ENCODE assay signal across 1 cellular context in genomic region chr5:132963175-132964104, GRCh38.
TF ChIP-seq lines count a peak whose summit lies in the region.

TSS of gene AFF4 (minus strand) at chr5:132963634. CDS start at chr5:132937189, 26,445 bp downstream.

TF ChIP-seq in HEK293, 187 proteins besides CTCF, POLR2A, EP300 and RAD21 (continued from another document and continues in another):
- TF ChIP-seq, protein P1, sequence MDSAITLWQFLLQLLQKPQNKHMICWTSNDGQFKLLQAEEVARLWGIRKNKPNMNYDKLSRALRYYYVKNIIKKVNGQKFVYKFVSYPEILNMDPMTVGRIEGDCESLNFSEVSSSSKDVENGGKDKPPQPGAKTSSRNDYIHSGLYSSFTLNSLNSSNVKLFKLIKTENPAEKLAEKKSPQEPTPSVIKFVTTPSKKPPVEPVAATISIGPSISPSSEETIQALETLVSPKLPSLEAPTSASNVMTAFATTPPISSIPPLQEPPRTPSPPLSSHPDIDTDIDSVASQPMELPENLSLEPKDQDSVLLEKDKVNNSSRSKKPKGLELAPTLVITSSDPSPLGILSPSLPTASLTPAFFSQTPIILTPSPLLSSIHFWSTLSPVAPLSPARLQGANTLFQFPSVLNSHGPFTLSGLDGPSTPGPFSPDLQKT (IDR thresholded peaks at IDR 0.05; ENCODE audit: borderline replicate concordance, low read depth, low read length): no peak
- TF ChIP-seq TRIM28 (IDR thresholded peaks at IDR 0.05; ENCODE audit: borderline replicate concordance, low read length): no peak
- TF ChIP-seq ZNF155 (tag by site-specific recombination; IDR thresholded peaks at IDR 0.05): no peak
- TF ChIP-seq ZNF585B (tag by site-specific recombination; IDR thresholded peaks at IDR 0.05): no peak; the same call in 1 of the 2 replicates
- TF ChIP-seq KLF1 (tag by site-specific recombination; IDR thresholded peaks at IDR 0.05): peak; percentile 95
- TF ChIP-seq ZFHX2 (tag by site-specific recombination; conservative IDR thresholded peaks at IDR 0.05): peak; percentile 94
- no peak for TF ChIP-seq ZNF423 (tag by site-specific recombination; IDR thresholded peaks at IDR 0.05)
- peak; percentile 63; the same call in 1 of the 2 replicates for TF ChIP-seq ZFP37 (tag by site-specific recombination; IDR thresholded peaks at IDR 0.05)
- no peak for TF ChIP-seq ZNF626 (tag by site-specific recombination; IDR thresholded peaks at IDR 0.05)
- peak; percentile 90 for TF ChIP-seq ZNF335 (tag by site-specific recombination; conservative IDR thresholded peaks at IDR 0.05)
- no peak; the same call in 1 of the 2 replicates for TF ChIP-seq GLI2 (tag by site-specific recombination; IDR thresholded peaks at IDR 0.05; ENCODE audit: borderline replicate concordance, low read depth)
- TF ChIP-seq ZNF280C (tag by site-specific recombination; IDR thresholded peaks at IDR 0.05): no peak
- peak; percentile 26; the same call in 1 of the 2 replicates for TF ChIP-seq FEZF1 (tag by site-specific recombination; IDR thresholded peaks at IDR 0.05)
- no peak for TF ChIP-seq ZNF670 (tag by site-specific recombination; IDR thresholded peaks at IDR 0.05; ENCODE audit: low read depth)
- peak; percentile 79 for TF ChIP-seq KLF10 (tag by site-specific recombination; IDR thresholded peaks at IDR 0.05)
- peak; percentile 83 for TF ChIP-seq ZBTB26 (tag by site-specific recombination; optimal IDR thresholded peaks at IDR 0.05)
- no peak for TF ChIP-seq ZNF391 (tag by site-specific recombination; IDR thresholded peaks at IDR 0.05; ENCODE audit: borderline replicate concordance, low read depth)
- no peak for TF ChIP-seq ZSCAN4 (tag by site-specific recombination; IDR thresholded peaks at IDR 0.05)
- TF ChIP-seq ZNF621 (tag by site-specific recombination; IDR thresholded peaks at IDR 0.05): no peak
- peak; percentile 55 for TF ChIP-seq ZBTB17 (tag by site-specific recombination; IDR thresholded peaks at IDR 0.05)
- TF ChIP-seq ZNF623 (tag by site-specific recombination; IDR thresholded peaks at IDR 0.05): no peak; the same call in 1 of the 2 replicates
- no peak for TF ChIP-seq ZNF560 (tag by site-specific recombination; IDR thresholded peaks at IDR 0.05; ENCODE audit: borderline replicate concordance)
- TF ChIP-seq SP7 (tag by site-specific recombination; IDR thresholded peaks at IDR 0.05): peak; percentile 84
- peak; percentile 99 for TF ChIP-seq ZNF121 (tag by site-specific recombination; IDR thresholded peaks at IDR 0.05)
- no peak for TF ChIP-seq ZNF48 (tag by site-specific recombination; IDR thresholded peaks at IDR 0.05)
- no peak for TF ChIP-seq MZF1 (tag by site-specific recombination; IDR thresholded peaks at IDR 0.05; ENCODE audit: borderline replicate concordance)
- TF ChIP-seq ZBTB21 (tag by site-specific recombination; IDR thresholded peaks at IDR 0.05): peak; percentile 32; the same call in 1 of the 2 replicates
- no peak for TF ChIP-seq ZNF354C (tag by site-specific recombination; IDR thresholded peaks at IDR 0.05; ENCODE audit: borderline replicate concordance, low read depth)
- no peak for TF ChIP-seq HOXC10 (CRISPR knock-in tag; IDR thresholded peaks at IDR 0.05)
- TF ChIP-seq ZNF341 (tag by site-specific recombination; IDR thresholded peaks at IDR 0.05; ENCODE audit: low read depth): peak; percentile 54
- TF ChIP-seq ZNF529 (tag by site-specific recombination; IDR thresholded peaks at IDR 0.05; ENCODE audit: insufficient replicate concordance): no peak
- no peak for TF ChIP-seq ZNF473 (tag by site-specific recombination; IDR thresholded peaks at IDR 0.05)
- TF ChIP-seq ZNF596 (tag by site-specific recombination; IDR thresholded peaks at IDR 0.05): no peak
- TF ChIP-seq ZNF624 (tag by site-specific recombination; IDR thresholded peaks at IDR 0.05): no peak
- TF ChIP-seq IKZF3 (tag by site-specific recombination; IDR thresholded peaks at IDR 0.05): no peak
- peak; percentile 99 for TF ChIP-seq GLIS2 (tag by site-specific recombination; IDR thresholded peaks at IDR 0.05)
- TF ChIP-seq RBAK (tag by site-specific recombination; IDR thresholded peaks at IDR 0.05): no peak
- peak; percentile 10; the same call in 1 of the 2 replicates for TF ChIP-seq ZNF146 (tag by site-specific recombination; IDR thresholded peaks at IDR 0.05)
- TF ChIP-seq, protein P2, sequence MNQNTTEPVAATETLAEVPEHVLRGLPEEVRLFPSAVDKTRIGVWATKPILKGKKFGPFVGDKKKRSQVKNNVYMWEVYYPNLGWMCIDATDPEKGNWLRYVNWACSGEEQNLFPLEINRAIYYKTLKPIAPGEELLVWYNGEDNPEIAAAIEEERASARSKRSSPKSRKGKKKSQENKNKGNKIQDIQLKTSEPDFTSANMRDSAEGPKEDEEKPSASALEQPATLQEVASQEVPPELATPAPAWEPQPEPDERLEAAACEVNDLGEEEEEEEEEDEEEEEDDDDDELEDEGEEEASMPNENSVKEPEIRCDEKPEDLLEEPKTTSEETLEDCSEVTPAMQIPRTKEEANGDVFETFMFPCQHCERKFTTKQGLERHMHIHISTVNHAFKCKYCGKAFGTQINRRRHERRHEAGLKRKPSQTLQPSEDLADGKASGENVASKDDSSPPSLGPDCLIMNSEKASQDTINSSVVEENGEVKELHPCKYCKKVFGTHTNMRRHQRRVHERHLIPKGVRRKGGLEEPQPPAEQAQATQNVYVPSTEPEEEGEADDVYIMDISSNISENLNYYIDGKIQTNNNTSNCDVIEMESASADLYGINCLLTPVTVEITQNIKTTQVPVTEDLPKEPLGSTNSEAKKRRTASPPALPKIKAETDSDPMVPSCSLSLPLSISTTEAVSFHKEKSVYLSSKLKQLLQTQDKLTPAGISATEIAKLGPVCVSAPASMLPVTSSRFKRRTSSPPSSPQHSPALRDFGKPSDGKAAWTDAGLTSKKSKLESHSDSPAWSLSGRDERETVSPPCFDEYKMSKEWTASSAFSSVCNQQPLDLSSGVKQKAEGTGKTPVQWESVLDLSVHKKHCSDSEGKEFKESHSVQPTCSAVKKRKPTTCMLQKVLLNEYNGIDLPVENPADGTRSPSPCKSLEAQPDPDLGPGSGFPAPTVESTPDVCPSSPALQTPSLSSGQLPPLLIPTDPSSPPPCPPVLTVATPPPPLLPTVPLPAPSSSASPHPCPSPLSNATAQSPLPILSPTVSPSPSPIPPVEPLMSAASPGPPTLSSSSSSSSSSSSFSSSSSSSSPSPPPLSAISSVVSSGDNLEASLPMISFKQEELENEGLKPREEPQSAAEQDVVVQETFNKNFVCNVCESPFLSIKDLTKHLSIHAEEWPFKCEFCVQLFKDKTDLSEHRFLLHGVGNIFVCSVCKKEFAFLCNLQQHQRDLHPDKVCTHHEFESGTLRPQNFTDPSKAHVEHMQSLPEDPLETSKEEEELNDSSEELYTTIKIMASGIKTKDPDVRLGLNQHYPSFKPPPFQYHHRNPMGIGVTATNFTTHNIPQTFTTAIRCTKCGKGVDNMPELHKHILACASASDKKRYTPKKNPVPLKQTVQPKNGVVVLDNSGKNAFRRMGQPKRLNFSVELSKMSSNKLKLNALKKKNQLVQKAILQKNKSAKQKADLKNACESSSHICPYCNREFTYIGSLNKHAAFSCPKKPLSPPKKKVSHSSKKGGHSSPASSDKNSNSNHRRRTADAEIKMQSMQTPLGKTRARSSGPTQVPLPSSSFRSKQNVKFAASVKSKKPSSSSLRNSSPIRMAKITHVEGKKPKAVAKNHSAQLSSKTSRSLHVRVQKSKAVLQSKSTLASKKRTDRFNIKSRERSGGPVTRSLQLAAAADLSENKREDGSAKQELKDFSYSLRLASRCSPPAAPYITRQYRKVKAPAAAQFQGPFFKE (tag by site-specific recombination; IDR thresholded peaks at IDR 0.05; ENCODE audit: borderline replicate concordance): no peak
- no peak for TF ChIP-seq SALL2 (tag by site-specific recombination; IDR thresholded peaks at IDR 0.05; ENCODE audit: borderline replicate concordance)
- no peak for TF ChIP-seq ZNF138 (tag by site-specific recombination; IDR thresholded peaks at IDR 0.05; ENCODE audit: borderline replicate concordance)
- TF ChIP-seq ZBTB20 (tag by site-specific recombination; IDR thresholded peaks at IDR 0.05): peak; percentile 99
- no peak for TF ChIP-seq ZNF274 (IDR thresholded peaks at IDR 0.05; ENCODE audit: low read length)
- no peak for TF ChIP-seq ZNF274 (tag by site-specific recombination; IDR thresholded peaks at IDR 0.05; ENCODE audit: borderline replicate concordance)
- peak; percentile 80 for TF ChIP-seq ZBTB11 (tag by site-specific recombination; conservative IDR thresholded peaks at IDR 0.05; ENCODE audit: low read depth)
- TF ChIP-seq ZNF132 (tag by site-specific recombination; IDR thresholded peaks at IDR 0.05; ENCODE audit: borderline replicate concordance): no peak
- peak; percentile 96 for TF ChIP-seq SP3 (tag by site-specific recombination; IDR thresholded peaks at IDR 0.05)
- no peak for TF ChIP-seq ZNF549 (tag by site-specific recombination; IDR thresholded peaks at IDR 0.05)
- no peak for TF ChIP-seq ZNF768 (tag by site-specific recombination; IDR thresholded peaks at IDR 0.05)
- TF ChIP-seq GFI1B (tag by site-specific recombination; IDR thresholded peaks at IDR 0.05): no peak
- no peak for TF ChIP-seq ZSCAN18 (tag by site-specific recombination; IDR thresholded peaks at IDR 0.05)
- TF ChIP-seq ZFP3 (tag by site-specific recombination; IDR thresholded peaks at IDR 0.05; ENCODE audit: low read depth): no peak
